Comparison of ENCODE assay signal across 17 cellular contexts in the genomic region with DNA sequence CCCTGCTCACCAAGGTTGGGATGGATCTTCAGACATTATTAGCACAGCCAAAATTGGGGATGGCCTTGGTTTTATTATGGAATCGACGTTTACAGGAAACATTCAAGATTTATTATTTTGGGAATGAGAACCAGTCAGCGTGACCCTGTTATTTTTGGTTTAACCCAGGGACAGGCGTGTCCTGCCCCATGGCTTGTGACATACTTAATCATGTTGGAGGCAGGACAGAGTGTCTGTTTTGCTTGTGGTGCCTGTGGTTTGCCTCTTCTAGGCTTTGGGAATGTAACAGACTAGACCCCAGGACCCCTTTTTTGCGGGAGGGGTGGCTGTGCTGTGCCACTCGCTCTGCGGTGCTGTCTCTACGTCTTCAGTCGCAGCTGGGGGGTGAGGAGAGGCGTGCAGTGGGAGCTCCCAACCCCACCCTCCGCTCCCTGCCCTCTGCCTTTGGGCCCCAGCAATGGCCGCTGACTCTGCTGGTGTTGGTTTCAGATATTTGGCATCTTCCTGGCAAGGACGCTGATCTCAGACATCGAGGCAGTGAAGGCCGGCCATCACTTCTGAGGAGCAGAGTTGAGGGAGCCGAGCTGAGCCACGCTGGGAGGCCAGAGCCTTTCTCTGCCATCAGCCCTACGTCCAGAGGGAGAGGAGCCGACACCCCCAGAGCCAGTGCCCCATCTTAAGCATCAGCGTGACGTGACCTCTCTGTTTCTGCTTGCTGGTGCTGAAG. TPM values are rescaled to one million over a fixed set of nuclear protein-coding genes. Genes with fewer than 3 reads are reported as not detected.
DNase-seq lines count a peak whose midpoint lies in the region; ATAC-seq, FAIRE-seq and TF ChIP-seq lines count a peak whose summit lies in the region.
"Had no signal": no experiment of that assay in that cellular context is flagged by ENCODE, and none has a peak within 500 bp of the region (broad histone marks: within the 10 kb centered on the region; RNA-seq: fewer than 3 reads in every experiment).

No MANE protein-coding gene starts in this region.

- BruUV-seq in endothelial cell of umbilical vein (replicated peaks; lab: Mats Ljungman, UMichigan): no TSS peak

- H3K9me3 Mint-ChIP-seq in activated naive CD4-positive, alpha-beta T cell treated with anti-CD3 and anti-CD28 coated beads, Interleukin-2, amount 10 ng/mL, durations not matched to agents 7 days and 5 days: no peaks in the 10 kb centered on the region
- no peaks in the 10 kb centered on the region for H3K9me3 Mint-ChIP-seq in natural killer cell treated with Interleukin-12 subunit alpha and Interleukin-12 subunit beta and Interleukin-15 and Interleukin-18, amount 100 ng/mL, for 72 hours
- H3K9me3 Mint-ChIP-seq: activated naive CD4-positive, alpha-beta T cell treated with anti-CD3 and anti-CD28 coated beads, Interleukin-2, amount 50 U/mL, for 24 hours; immature natural killer cell had no signal

- intact Hi-C loops in endothelial cell of umbilical vein (cut with micrococcal nuclease) (no loop called here), uterus (cut with DNase I; ENCODE audit: low total_unique reads) (no loop called here)

- H3K4me3 Mint-ChIP-seq in activated naive CD4-positive, alpha-beta T cell treated with anti-CD3 and anti-CD28 coated beads, Interleukin-2, amount 10 ng/mL, durations not matched to agents 7 days and 5 days: no peak overlapping the region
- H3K4me3 Mint-ChIP-seq in natural killer cell treated with Interleukin-12 subunit alpha and Interleukin-12 subunit beta and Interleukin-15 and Interleukin-18, amount 100 ng/mL, for 72 hours: no peak overlapping the region
- H3K4me3 Mint-ChIP-seq: activated naive CD4-positive, alpha-beta T cell treated with anti-CD3 and anti-CD28 coated beads, Interleukin-2, amount 50 U/mL, for 24 hours had no signal

- H3K4me1 ChIP-seq in endothelial cell of umbilical vein (ENCODE audit: control insufficient read depth, extremely low read depth, insufficient read depth, low read length) (no peaks in the 10 kb centered on the region), uterus (no peaks in the 10 kb centered on the region)

- H3K9me3 ChIP-seq in endothelial cell of umbilical vein (replicated peaks; ENCODE audit: control insufficient read depth, insufficient read depth, low read length) (no peaks in the 10 kb centered on the region), uterus (no peaks in the 10 kb centered on the region)

- POLR2A ChIA-PET in endothelial cell of umbilical vein (lab: Charles Lee): no interaction called here

- H3K4me3 ChIP-seq in endothelial cell of umbilical vein (replicated peaks in 1 of 3; ENCODE audit: insufficient read depth in 1 of 3, low read depth in 1 of 3, low read length in 3 of 3) (no peak overlapping the region), uterus (no peak overlapping the region)
- H3K4me3 ChIP-seq: PC-9, smooth muscle cell had no signal

- TF ChIP-seq CTCF in endothelial cell of umbilical vein (IDR thresholded peaks at IDR 0.05; ENCODE audit: extremely low read depth in 1 of 2, insufficient read depth in 1 of 2, low read depth in 1 of 2, low read length in 2 of 2) (no peak), uterus (IDR thresholded peaks at IDR 0.05) (no peak)

- H3K79me2 ChIP-seq in endothelial cell of umbilical vein (ENCODE audit: control insufficient read depth, insufficient read depth, low read length): peaks cover 13% of the 10 kb centered on the region

- no peak overlapping the region for H3K4me2 ChIP-seq in endothelial cell of umbilical vein (ENCODE audit: insufficient read depth, low read length)
- H3K4me2 ChIP-seq: PC-9, smooth muscle cell had no signal

- peaks cover 71% of the 10 kb centered on the region for H3K36me3 Mint-ChIP-seq in activated naive CD4-positive, alpha-beta T cell treated with anti-CD3 and anti-CD28 coated beads, Interleukin-2, amount 10 ng/mL, durations not matched to agents 7 days and 5 days
- H3K36me3 Mint-ChIP-seq in natural killer cell treated with Interleukin-12 subunit alpha and Interleukin-12 subunit beta and Interleukin-15 and Interleukin-18, amount 100 ng/mL, for 72 hours: peaks cover 4% of the 10 kb centered on the region

- H2AFZ ChIP-seq in endothelial cell of umbilical vein (ENCODE audit: low read depth, low read length): no peak overlapping the region
- H2AFZ ChIP-seq: PC-9 had no signal

- no peak overlapping the region for H3K27ac ChIP-seq in endothelial cell of umbilical vein (ENCODE audit: insufficient read depth, low read depth, low read length)
- H3K27ac ChIP-seq in uterus: peak overlapping the region; percentile 23 to 32
- H3K27ac ChIP-seq: PC-9 had no signal

- H3K4me1 Mint-ChIP-seq in activated naive CD4-positive, alpha-beta T cell treated with anti-CD3 and anti-CD28 coated beads, Interleukin-2, amount 10 ng/mL, durations not matched to agents 7 days and 5 days: peaks cover 33% of the 10 kb centered on the region
- H3K4me1 Mint-ChIP-seq in natural killer cell treated with Interleukin-12 subunit alpha and Interleukin-12 subunit beta and Interleukin-15 and Interleukin-18, amount 100 ng/mL, for 72 hours (ENCODE audit: low read depth in 2 of 2): peaks cover 21 to 38% of the 10 kb centered on the region in 2 donors

- no peak for ATAC-seq in natural killer cell treated with Interleukin-12 subunit alpha and Interleukin-12 subunit beta and Interleukin-15 and Interleukin-18, amount 100 ng/mL, for 72 hours
- ATAC-seq in GM18498 (IDR thresholded peaks at IDR 0.05; ENCODE audit: unreplicated experiment) (no peak), GM21825 (IDR thresholded peaks at IDR 0.05; ENCODE audit: unreplicated experiment) (no peak)

- no peak for TF ChIP-seq POLR2A in endothelial cell of umbilical vein (IDR thresholded peaks at IDR 0.05; ENCODE audit: low read depth, low read length)
- no peak for TF ChIP-seq POLR2A in uterus (IDR thresholded peaks at IDR 0.05)

- CTCF ChIA-PET in activated naive CD4-positive, alpha-beta T cell treated with anti-CD3 and anti-CD28 coated beads, Interleukin-2, amount 10 ng/mL, durations not matched to agents 7 days and 5 days (lab: Charles Lee): no interaction called here
- CTCF ChIA-PET in endothelial cell of umbilical vein (lab: Charles Lee): no interaction called here

- H3K27ac Mint-ChIP-seq in activated naive CD4-positive, alpha-beta T cell treated with anti-CD3 and anti-CD28 coated beads, Interleukin-2, amount 10 ng/mL, durations not matched to agents 7 days and 5 days: peak overlapping the region; percentile 39
- peak overlapping the region; percentile 46 to 87 for H3K27ac Mint-ChIP-seq in natural killer cell treated with Interleukin-12 subunit alpha and Interleukin-12 subunit beta and Interleukin-15 and Interleukin-18, amount 100 ng/mL, for 72 hours

- H3K27me3 ChIP-seq in endothelial cell of umbilical vein (ENCODE audit: control insufficient read depth in 2 of 2, insufficient read depth in 2 of 2, low read length in 2 of 2) (no peaks in the 10 kb centered on the region), uterus (no peaks in the 10 kb centered on the region)

- no peaks in the 10 kb centered on the region for H4K20me1 ChIP-seq in endothelial cell of umbilical vein (replicated peaks; ENCODE audit: control insufficient read depth, extremely low read depth, insufficient read depth, low read length)

- no peak overlapping the region for H3K9ac ChIP-seq in endothelial cell of umbilical vein (replicated peaks; ENCODE audit: extremely low read depth, insufficient read depth, low read length)

- DNase-seq in activated naive CD4-positive, alpha-beta T cell treated with anti-CD3 and anti-CD28 coated beads, Interleukin-2, amount 10 ng/mL, durations not matched to agents 7 days and 5 days: no peak
- no peak for DNase-seq in activated naive CD4-positive, alpha-beta T cell treated with anti-CD3 and anti-CD28 coated beads, Interleukin-2, amount 50 U/mL, for 16 hours
- DNase-seq in endothelial cell of umbilical vein (ENCODE audit: low read depth, low spot score) (no peak), uterus (no peak), SIG-M5 treated with dmso at 0.1 percent for 504 hours (lab: John Stamatoyannopoulos, UW; ENCODE audit: unreplicated experiment) (no peak)
- no peak for DNase-seq in natural killer cell treated with Interleukin-12 subunit alpha and Interleukin-12 subunit beta and Interleukin-15 and Interleukin-18, amount 100 ng/mL, for 72 hours (ENCODE audit: low spot score)
- DNase-seq: activated CD4-positive, alpha-beta T cell treated with anti-CD3 and anti-CD28 coated beads, Interleukin-2, amount 50 U/mL, for 1 hour; DMS53; immature natural killer cell; NCI-H345; PC-9; trophoblast cell had no signal

- H3K9me1 ChIP-seq in endothelial cell of umbilical vein (replicated peaks; ENCODE audit: control insufficient read depth, extremely low read depth, insufficient read depth, low read length): no peaks in the 10 kb centered on the region

- dilution Hi-C loops in endothelial cell of umbilical vein (cut with MboI; ENCODE audit: extremely low pct_ligation_motif_present, low sequenced_read_pairs): no loop called here

- H3K36me3 ChIP-seq in endothelial cell of umbilical vein (ENCODE audit: control insufficient read depth in 2 of 2, extremely low read depth in 1 of 2, insufficient read depth in 2 of 2, low read length in 2 of 2) (peaks cover 47 to 67% of the 10 kb centered on the region in 2 experiments), uterus (no peaks in the 10 kb centered on the region)

- no peak for FAIRE-seq in endothelial cell of umbilical vein (lab: Jason Lieb, UNC)

- no peaks in the 10 kb centered on the region for H3K27me3 Mint-ChIP-seq in activated naive CD4-positive, alpha-beta T cell treated with anti-CD3 and anti-CD28 coated beads, Interleukin-2, amount 10 ng/mL, durations not matched to agents 7 days and 5 days
- no peaks in the 10 kb centered on the region for H3K27me3 Mint-ChIP-seq in natural killer cell treated with Interleukin-12 subunit alpha and Interleukin-12 subunit beta and Interleukin-15 and Interleukin-18, amount 100 ng/mL, for 72 hours
- H3K27me3 Mint-ChIP-seq: activated naive CD4-positive, alpha-beta T cell treated with anti-CD3 and anti-CD28 coated beads, Interleukin-2, amount 50 U/mL, for 24 hours had no signal

TF ChIP-seq in endothelial cell of umbilical vein, 7 proteins besides CTCF, POLR2A, EP300 and RAD21 (continues in another document):
- peak; percentile 3 for TF ChIP-seq POLR2AphosphoS5 (IDR thresholded peaks at IDR 0.05; ENCODE audit: insufficient read depth, low read depth, low read length)

RNA-seq across cellular contexts. Expression of gene SH2D4B, which starts 20.1 kb away (rescaled TPM):
- total RNA-seq in endothelial cell of umbilical vein: not detected in 2 replicates
- polyA plus RNA-seq in endothelial cell of umbilical vein: not detected in 2 replicates
- polyA plus RNA-seq in endothelial cell of umbilical vein (2011; cell fraction: cytosol; rRNA removed): not detected in 2 replicates
- polyA plus RNA-seq in endothelial cell of umbilical vein (2011; cell fraction: nucleus; rRNA removed): 0.04 and 0.08 TPM in 2 replicates
- polyA plus RNA-seq in endothelial cell of umbilical vein (2012): not detected in 2 replicates
- 0.07 TPM in 1 of 2 replicates, not detected in the other for polyA minus RNA-seq in endothelial cell of umbilical vein
- not detected for polyA minus RNA-seq in endothelial cell of umbilical vein (2011; cell fraction: cytosol; rRNA and poly(A)+ RNA removed)
- polyA minus RNA-seq in endothelial cell of umbilical vein (2011; cell fraction: nucleus; rRNA and poly(A)+ RNA removed): 0.14 TPM in 2 replicates
- under 1 TPM; 0.25 to 0.40 TPM for total RNA-seq in natural killer cell treated with Interleukin-12 subunit alpha and Interleukin-12 subunit beta and Interleukin-15 and Interleukin-18, amount 100 ng/mL, for 72 hours
- total RNA-seq in uterus: 1 to 10 TPM in 1 of 4 donors, under 1 TPM in 1, not detected in 2; 0.40 to 1.4 TPM
- total RNA-seq: fibroblast of villous mesenchyme had no signal
- polyA plus RNA-seq: immature natural killer cell, smooth muscle cell had no signal
